In the genomic region with DNA sequence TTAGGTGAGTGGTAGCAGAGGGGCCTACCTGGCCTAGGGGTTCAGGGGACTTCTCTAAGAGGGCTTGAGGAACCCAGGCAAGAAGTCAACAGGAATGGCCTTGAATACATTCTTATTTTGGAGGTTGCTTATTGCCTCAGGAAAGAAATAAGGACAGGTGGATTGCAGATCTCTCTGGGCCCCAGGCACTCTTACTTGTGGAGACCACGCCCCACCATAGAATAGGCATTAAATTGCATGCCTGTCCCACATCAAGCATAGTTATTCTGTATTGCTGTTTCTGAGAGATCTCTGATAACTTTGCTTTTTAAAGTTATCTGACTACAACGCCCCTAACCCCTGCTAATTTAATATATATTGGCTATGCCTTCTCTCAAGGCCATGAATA, we compare ENCODE assay signal across 1 cellular context.
TF ChIP-seq lines count a peak whose summit lies in the region.

No MANE protein-coding gene starts in this region.

TF ChIP-seq in IMR-90, 13 proteins besides CTCF, POLR2A, EP300 and RAD21:
- TF ChIP-seq SMC3 (IDR thresholded peaks at IDR 0.05; ENCODE audit: low read depth, low read length) (no peak), RCOR1 (IDR thresholded peaks at IDR 0.05; ENCODE audit: insufficient replicate concordance, low read length) (no peak), FOS (IDR thresholded peaks at IDR 0.05; ENCODE audit: low read depth, low read length) (no peak), CHD1 (IDR thresholded peaks at IDR 0.05; ENCODE audit: low read depth, low read length) (no peak), CEBPB (IDR thresholded peaks at IDR 0.05; ENCODE audit: low read depth, low read length) (no peak), MAFK (IDR thresholded peaks at IDR 0.05; ENCODE audit: low read depth, low read length) (no peak), MAZ (IDR thresholded peaks at IDR 0.05; ENCODE audit: borderline replicate concordance, low read depth, low read length) (no peak), MXI1 (IDR thresholded peaks at IDR 0.05; ENCODE audit: borderline replicate concordance, low read depth, low read length) (no peak), RFX5 (IDR thresholded peaks at IDR 0.05; ENCODE audit: low read depth, low read length) (no peak), USF2 (IDR thresholded peaks at IDR 0.05; ENCODE audit: low read depth, low read length) (no peak), BHLHE40 (IDR thresholded peaks at IDR 0.05; ENCODE audit: low read depth, low read length) (no peak)
- TF ChIP-seq, protein P1, sequence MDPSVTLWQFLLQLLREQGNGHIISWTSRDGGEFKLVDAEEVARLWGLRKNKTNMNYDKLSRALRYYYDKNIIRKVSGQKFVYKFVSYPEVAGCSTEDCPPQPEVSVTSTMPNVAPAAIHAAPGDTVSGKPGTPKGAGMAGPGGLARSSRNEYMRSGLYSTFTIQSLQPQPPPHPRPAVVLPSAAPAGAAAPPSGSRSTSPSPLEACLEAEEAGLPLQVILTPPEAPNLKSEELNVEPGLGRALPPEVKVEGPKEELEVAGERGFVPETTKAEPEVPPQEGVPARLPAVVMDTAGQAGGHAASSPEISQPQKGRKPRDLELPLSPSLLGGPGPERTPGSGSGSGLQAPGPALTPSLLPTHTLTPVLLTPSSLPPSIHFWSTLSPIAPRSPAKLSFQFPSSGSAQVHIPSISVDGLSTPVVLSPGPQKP (IDR thresholded peaks at IDR 0.05; ENCODE audit: borderline replicate concordance, low read depth, low read length), result no peak
